Comparison of ENCODE assay signal across 30 cellular contexts in genomic region chr11:113263458-113264095, GRCh38.
"Had no signal": no experiment of that assay in that cellular context is flagged by ENCODE, and none has a peak within 500 bp of the region (broad histone marks: within the 10 kb centered on the region; RNA-seq: fewer than 3 reads in every experiment).

No MANE protein-coding gene starts in this region.

- H3K9me3 ChIP-seq: gastroesophageal sphincter, lower lobe of right lung, neutrophil, sigmoid colon, thoracic aorta, upper lobe of left lung had no signal

- H3K4me1 Mint-ChIP-seq: activated CD4-positive, alpha-beta T cell treated with anti-CD3 and anti-CD28 coated beads for 36 hours; activated naive CD4-positive, alpha-beta T cell treated with anti-CD3 and anti-CD28 coated beads, Interleukin-2, amount 50 U/mL, for 24 hours; activated naive CD8-positive, alpha-beta T cell treated with anti-CD3 and anti-CD28 coated beads, Interleukin-2, amount 50 U/mL, for 24 hours had no signal

- H3K27me3 ChIP-seq: dorsolateral prefrontal cortex, gastroesophageal sphincter, sigmoid colon, upper lobe of left lung had no signal

- H3K36me3 Mint-ChIP-seq: activated CD8-positive, alpha-beta memory T cell treated with anti-CD3 and anti-CD28 coated beads, Interleukin-2, amount 10 ng/mL, durations not matched to agents 7 days and 5 days; activated naive CD4-positive, alpha-beta T cell treated with anti-CD3 and anti-CD28 coated beads, Interleukin-2, amount 50 U/mL, for 24 hours; natural killer cell; stimulated activated effector memory CD8-positive, alpha-beta T cell treated with anti-CD3 and anti-CD28 coated beads, Interleukin-12 subunit alpha, Interleukin-12 subunit beta, amount 100 ng/mL, for 72 hours; T-cell had no signal

- H3K4me3 Mint-ChIP-seq: activated CD4-positive, alpha-beta T cell treated with anti-CD3 and anti-CD28 coated beads for 36 hours; activated CD8-positive, alpha-beta memory T cell treated with anti-CD3 and anti-CD28 coated beads, Interleukin-2, amount 10 ng/mL, durations not matched to agents 7 days and 5 days; activated CD8-positive, alpha-beta T cell treated with anti-CD3 and anti-CD28 coated beads, Interleukin-2, amount 10 ng/mL, durations not matched to agents 7 days and 5 days; activated naive CD4-positive, alpha-beta T cell treated with anti-CD3 and anti-CD28 coated beads, Interleukin-2, amount 50 U/mL, for 24 hours; activated naive CD8-positive, alpha-beta T cell treated with anti-CD3 and anti-CD28 coated beads, Interleukin-2, amount 50 U/mL, for 24 hours; natural killer cell; stimulated activated effector memory CD8-positive, alpha-beta T cell treated with anti-CD3 and anti-CD28 coated beads, Interleukin-12 subunit alpha, Interleukin-12 subunit beta, amount 100 ng/mL, for 72 hours; stimulated activated naive CD8-positive, alpha-beta T cell treated with anti-CD3 and anti-CD28 coated beads, Interleukin-15, Interleukin-2, amounts not matched to agents 100 ng/mL and 50 ng/mL, for 24 hours; T-cell; T-helper 2 cell treated with Interferon-gamma antibody and Interleukin-4, amounts not matched to agents 5 μg/mL and 100 μg/mL, for 36 hours had no signal

- H3K4me3 ChIP-seq: coronary artery, dorsolateral prefrontal cortex, gastroesophageal sphincter, lower lobe of right lung, sigmoid colon, thoracic aorta, upper lobe of left lung had no signal

- ATAC-seq: activated CD4-positive, alpha-beta T cell treated with anti-CD3 and anti-CD28 coated beads for 36 hours; activated CD8-positive, alpha-beta memory T cell treated with anti-CD3 and anti-CD28 coated beads, Interleukin-2, amount 10 ng/mL, durations not matched to agents 7 days and 5 days; activated CD8-positive, alpha-beta T cell treated with anti-CD3 and anti-CD28 coated beads, Interleukin-2, amount 10 ng/mL, durations not matched to agents 7 days and 5 days; activated naive CD8-positive, alpha-beta T cell treated with anti-CD3 and anti-CD28 coated beads, Interleukin-2, amount 50 U/mL, for 24 hours; gastroesophageal sphincter; left colon; lower lobe of right lung; natural killer cell; stimulated activated effector memory CD8-positive, alpha-beta T cell treated with anti-CD3 and anti-CD28 coated beads, Interleukin-12 subunit alpha, Interleukin-12 subunit beta, amount 100 ng/mL, for 72 hours; T-cell had no signal

- H3K4me1 ChIP-seq: gastroesophageal sphincter, lower lobe of right lung, sigmoid colon, upper lobe of left lung had no signal

- H3K27me3 Mint-ChIP-seq: activated naive CD8-positive, alpha-beta T cell treated with anti-CD3 and anti-CD28 coated beads, Interleukin-2, amount 50 U/mL, for 24 hours; stimulated activated naive CD8-positive, alpha-beta T cell treated with anti-CD3 and anti-CD28 coated beads, Interleukin-15, Interleukin-2, amounts not matched to agents 100 ng/mL and 50 ng/mL, for 24 hours had no signal

- DNase-seq: activated CD4-positive, alpha-beta T cell treated with anti-CD3 and anti-CD28 coated beads for 36 hours; activated CD4-positive, CD25-positive, alpha-beta regulatory T cell; activated CD8-positive, alpha-beta memory T cell treated with anti-CD3 and anti-CD28 coated beads, Interleukin-2, amount 10 ng/mL, durations not matched to agents 7 days and 5 days; activated CD8-positive, alpha-beta T cell treated with anti-CD3 and anti-CD28 coated beads, Interleukin-2, amount 10 ng/mL, durations not matched to agents 7 days and 5 days; activated naive CD8-positive, alpha-beta T cell treated with anti-CD3 and anti-CD28 coated beads, Interleukin-2, amount 50 U/mL, for 24 hours; activated T-cell treated with anti-CD3 and anti-CD28 coated beads, Interleukin-2, amount 50 U/mL, for 48 hours; dorsolateral prefrontal cortex; effector memory CD4-positive, alpha-beta T cell; erythroblast; head of caudate nucleus; hippocampal formation; left colon; lower lobe of right lung; mesenchymal stem cell; natural killer cell; sigmoid colon; small intestine; stimulated activated CD4-positive, alpha-beta T cell treated with anti-CD3 and anti-CD28 coated beads, Interleukin-4, amount 100 ng/mL, for 24 hours; T-cell; upper lobe of left lung had no signal

- H3K27ac Mint-ChIP-seq: activated CD4-positive, alpha-beta T cell treated with anti-CD3 and anti-CD28 coated beads for 36 hours; activated CD8-positive, alpha-beta memory T cell treated with anti-CD3 and anti-CD28 coated beads, Interleukin-2, amount 10 ng/mL, durations not matched to agents 7 days and 5 days; activated CD8-positive, alpha-beta T cell treated with anti-CD3 and anti-CD28 coated beads, Interleukin-2, amount 10 ng/mL, durations not matched to agents 7 days and 5 days; activated naive CD4-positive, alpha-beta T cell treated with anti-CD3 and anti-CD28 coated beads, Interleukin-2, amount 50 U/mL, for 24 hours; activated naive CD8-positive, alpha-beta T cell treated with anti-CD3 and anti-CD28 coated beads, Interleukin-2, amount 50 U/mL, for 24 hours; activated T-helper 2 cell treated with anti-CD3 and anti-CD28 coated beads, Interferon-gamma antibody, Interleukin-2, Interleukin-4, amounts not matched to agents 10 μg/mL and 5 μg/mL and 100 μg/mL, durations not matched to agents 14 hours and 24 hours and 36 hours; progenitor cell of endocrine pancreas; stimulated activated effector memory CD8-positive, alpha-beta T cell treated with anti-CD3 and anti-CD28 coated beads, Interleukin-12 subunit alpha, Interleukin-12 subunit beta, amount 100 ng/mL, for 72 hours; stimulated activated naive CD8-positive, alpha-beta T cell treated with anti-CD3 and anti-CD28 coated beads, Interleukin-15, Interleukin-2, amounts not matched to agents 100 ng/mL and 50 ng/mL, for 24 hours; T-cell; T-helper 2 cell treated with Interferon-gamma antibody and Interleukin-4, amounts not matched to agents 5 μg/mL and 100 μg/mL, for 36 hours had no signal

- H3K9me3 Mint-ChIP-seq: activated naive CD4-positive, alpha-beta T cell treated with anti-CD3 and anti-CD28 coated beads, Interleukin-2, amount 50 U/mL, for 24 hours; activated naive CD8-positive, alpha-beta T cell treated with anti-CD3 and anti-CD28 coated beads, Interleukin-2, amount 50 U/mL, for 24 hours; activated T-helper 2 cell treated with anti-CD3 and anti-CD28 coated beads, Interferon-gamma antibody, Interleukin-2, Interleukin-4, amounts not matched to agents 10 μg/mL and 5 μg/mL and 100 μg/mL, durations not matched to agents 14 hours and 24 hours and 36 hours; natural killer cell; stimulated activated effector memory CD8-positive, alpha-beta T cell treated with anti-CD3 and anti-CD28 coated beads, Interleukin-12 subunit alpha, Interleukin-12 subunit beta, amount 100 ng/mL, for 72 hours; stimulated activated naive CD8-positive, alpha-beta T cell treated with anti-CD3 and anti-CD28 coated beads, Interleukin-15, Interleukin-2, amounts not matched to agents 100 ng/mL and 50 ng/mL, for 24 hours; T-cell; T-helper 2 cell treated with Interferon-gamma antibody and Interleukin-4, amounts not matched to agents 5 μg/mL and 100 μg/mL, for 36 hours had no signal

- H3K36me3 ChIP-seq: lower lobe of right lung, neutrophil, upper lobe of left lung had no signal

- H3K27ac ChIP-seq: coronary artery, gastroesophageal sphincter, lower lobe of right lung, neutrophil, sigmoid colon, thoracic aorta, upper lobe of left lung had no signal
